In the genomic region with DNA sequence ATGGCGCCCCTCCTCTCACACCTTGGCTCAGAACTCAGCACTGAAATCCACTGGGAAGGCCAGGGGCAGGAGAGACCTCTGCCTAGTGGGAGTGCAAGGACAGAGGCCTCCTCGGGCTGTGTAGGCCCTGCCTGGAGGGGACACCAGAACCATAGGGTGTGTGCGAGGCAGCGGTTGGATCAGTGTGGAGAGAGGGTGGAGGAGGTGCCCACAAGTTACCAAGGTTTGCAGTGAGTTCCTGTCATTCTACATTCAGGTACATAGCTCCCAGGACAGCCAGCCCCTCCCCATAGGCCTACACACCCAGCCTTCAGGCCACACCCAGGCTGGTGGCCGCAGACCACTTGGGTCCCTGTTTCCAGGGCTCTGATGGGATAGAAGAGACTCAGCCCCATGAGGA, we compare ENCODE assay signal across 12 cellular contexts. TPM values are rescaled to one million over a fixed set of nuclear protein-coding genes. Genes with fewer than 3 reads are reported as not detected.
DNase-seq lines count a peak whose midpoint lies in the region; TF ChIP-seq lines count a peak whose summit lies in the region.
"Had no signal": no experiment of that assay in that cellular context is flagged by ENCODE, and none has a peak within 500 bp of the region (broad histone marks: within the 10 kb centered on the region; RNA-seq: fewer than 3 reads in every experiment).

No MANE protein-coding gene starts in this region.

- H3K4me2 ChIP-seq in DOHH2 (ENCODE audit: low read length) (0 out of 2 replicates have a peak overlapping the region, but pooled peaks have one; percentile 11), hepatocyte (no peak overlapping the region)
- H3K4me2 ChIP-seq: BLaER1 had no signal

- H3K9ac ChIP-seq in adipocyte (ENCODE audit: low read length) = peak overlapping the region; percentile 59
- H3K9ac ChIP-seq: BLaER1 had no signal

- no peaks in the 10 kb centered on the region for H3K9me2 ChIP-seq in DOHH2 (replicated peaks; ENCODE audit: control insufficient read depth, low read length)
- no peaks in the 10 kb centered on the region for H3K9me2 ChIP-seq in hepatocyte (replicated peaks; ENCODE audit: insufficient read depth)

- H3K79me2 ChIP-seq in DOHH2 (ENCODE audit: control insufficient read depth, low read length) = peaks cover 13% of the 10 kb centered on the region
- H3K79me2 ChIP-seq in hepatocyte = no peaks in the 10 kb centered on the region

- TF ChIP-seq EP300 in sigmoid colon (IDR thresholded peaks at IDR 0.05) = no peak

- TF ChIP-seq CTCF in DOHH2 (IDR thresholded peaks at IDR 0.05; ENCODE audit: low read depth, low read length, poor library complexity, severe bottlenecking) (no peak), hepatocyte (IDR thresholded peaks at IDR 0.05; ENCODE audit: poor library complexity) (no peak), sigmoid colon (IDR thresholded peaks at IDR 0.05) (no peak)

- H3K27ac ChIP-seq in DOHH2 (ENCODE audit: low read depth, low read length) (no peak overlapping the region), hepatocyte (peak overlapping the region; percentile 62), sigmoid colon (peak overlapping the region; percentile 81 to 96 (median 87))
- H3K27ac ChIP-seq: BLaER1 had no signal

- no peaks in the 10 kb centered on the region for H4K20me1 ChIP-seq in DOHH2 (ENCODE audit: control insufficient read depth, insufficient read depth, low read depth, low read length)
- H4K20me1 ChIP-seq in hepatocyte (ENCODE audit: insufficient read depth, poor library complexity, severe bottlenecking) = no peaks in the 10 kb centered on the region

- intact Hi-C loops in sigmoid colon (cut with DNase I) = no loop called here

- no peaks in the 10 kb centered on the region for H3K27me3 ChIP-seq in DOHH2 (ENCODE audit: control insufficient read depth, low read length)
- H3K27me3 ChIP-seq in adipocyte (replicated peaks; ENCODE audit: control insufficient read depth, insufficient read depth, low read length) = no peaks in the 10 kb centered on the region
- no peaks in the 10 kb centered on the region for H3K27me3 ChIP-seq in hepatocyte
- no peaks in the 10 kb centered on the region for H3K27me3 ChIP-seq in sigmoid colon

- H3K36me3 ChIP-seq in DOHH2 (ENCODE audit: control insufficient read depth, low read length) (peaks cover 23% of the 10 kb centered on the region), adipocyte (ENCODE audit: control insufficient read depth, insufficient read depth, low read length, severe bottlenecking) (no peaks in the 10 kb centered on the region), hepatocyte (replicated peaks; ENCODE audit: insufficient read depth, low read depth) (no peaks in the 10 kb centered on the region), sigmoid colon (no peaks in the 10 kb centered on the region)
- H3K36me3 ChIP-seq: BLaER1 had no signal

- TF ChIP-seq POLR2A in sigmoid colon (IDR thresholded peaks at IDR 0.05) = no peak

- H3K9me3 ChIP-seq in DOHH2 (ENCODE audit: control insufficient read depth, insufficient read depth, low read length) = no peaks in the 10 kb centered on the region
- no peaks in the 10 kb centered on the region for H3K9me3 ChIP-seq in adipocyte (ENCODE audit: control insufficient read depth, low read length)
- no peaks in the 10 kb centered on the region for H3K9me3 ChIP-seq in hepatocyte (ENCODE audit: low read depth)
- no peaks in the 10 kb centered on the region for H3K9me3 ChIP-seq in sigmoid colon

- no peak overlapping the region for H2AFZ ChIP-seq in hepatocyte

- H3F3A ChIP-seq in DOHH2 (ENCODE audit: control insufficient read depth, insufficient read depth) = peaks cover 9% of the 10 kb centered on the region

- peaks cover 38% of the 10 kb centered on the region for H3K4me1 ChIP-seq in DOHH2 (ENCODE audit: control insufficient read depth, low read length)
- H3K4me1 ChIP-seq in adipocyte (ENCODE audit: control insufficient read depth, insufficient read depth, low read length) = peaks cover 45% of the 10 kb centered on the region
- peaks cover 13% of the 10 kb centered on the region for H3K4me1 ChIP-seq in hepatocyte (ENCODE audit: insufficient read depth)
- peaks cover 0 to 66% (median 44%) of the 10 kb centered on the region in 4 donors for H3K4me1 ChIP-seq in sigmoid colon

- WGBS in hepatocyte (ENCODE audit: low lambda C conversion rate, missing lambda C conversion rate) = 92% methylated on average over 5 of the region's 5 CpGs
- 29 to 74% methylated on average over 5 of the region's 5 CpGs for WGBS in sigmoid colon, 2 donors

- no peak overlapping the region for H3K4me3 ChIP-seq in DOHH2 (ENCODE audit: low read length)
- peak overlapping the region; percentile 9 for H3K4me3 ChIP-seq in adipocyte (ENCODE audit: low read length)
- no peak overlapping the region for H3K4me3 ChIP-seq in hepatocyte
- H3K4me3 ChIP-seq in sigmoid colon = no peak overlapping the region
- H3K4me3 ChIP-seq: BLaER1 had no signal

- no peak for DNase-seq in adipocyte (ENCODE audit: low read depth)
- no peak for DNase-seq in hepatocyte (ENCODE audit: low spot score)
- peak; percentile 64 for DNase-seq in sigmoid colon
- no peak for DNase-seq in putamen (ENCODE audit: low spot score)
- no peak for DNase-seq in NCI-H526 (lab: John Stamatoyannopoulos, UW)
- DNase-seq in SIG-M5 treated with dmso at 0.1 percent for 504 hours (lab: John Stamatoyannopoulos, UW; ENCODE audit: unreplicated experiment) = no peak
- no peak for DNase-seq in H4 (ENCODE audit: low spot score)
- DNase-seq: NCI-H1436 treated with DMSO at 0.1 percent for 48 hours had no signal

RNA-seq across cellular contexts. Expression of a gene that starts 19.2 kb away (rescaled TPM):
- total RNA-seq in hepatocyte = 308 and 403 TPM in 2 replicates
- polyA plus RNA-seq in hepatocyte = 1,210 and 1,380 TPM in 2 replicates
- total RNA-seq in sigmoid colon = 100 to 1,000 TPM in 1 of 4 donors, 10 to 100 TPM in 3; 33.6 to 165 (median 79.8) TPM
- polyA plus RNA-seq in sigmoid colon = 10 to 100 TPM in 2 of 3 donors, 1 to 10 TPM in 1; 8.6 to 33.6 (median 25.2) TPM
- 4.5 and 12.0 TPM in 2 replicates for total RNA-seq in H4 (2014; rRNA removed; shearing (Covaris generic))
- total RNA-seq: endothelial cell of umbilical vein, HT1080 had no signal

RNA-seq across cellular contexts. Expression of a gene that starts 57.3 kb away (rescaled TPM):
- total RNA-seq in hepatocyte (129 and 169 TPM in 2 replicates), sigmoid colon (100 to 1,000 TPM in 3 of 4 donors, 10 to 100 TPM in 1; 98.9 to 160 (median 129) TPM)
- polyA plus RNA-seq in hepatocyte (147 and 179 TPM in 2 replicates), sigmoid colon (100 to 1,000 TPM in 1 of 3 donors, 10 to 100 TPM in 2; 67.9 to 162 (median 71.4) TPM)
- total RNA-seq in H4 (2014; rRNA removed; shearing (Covaris generic)) = 81.0 and 106 TPM in 2 replicates
